In the genomic region with DNA sequence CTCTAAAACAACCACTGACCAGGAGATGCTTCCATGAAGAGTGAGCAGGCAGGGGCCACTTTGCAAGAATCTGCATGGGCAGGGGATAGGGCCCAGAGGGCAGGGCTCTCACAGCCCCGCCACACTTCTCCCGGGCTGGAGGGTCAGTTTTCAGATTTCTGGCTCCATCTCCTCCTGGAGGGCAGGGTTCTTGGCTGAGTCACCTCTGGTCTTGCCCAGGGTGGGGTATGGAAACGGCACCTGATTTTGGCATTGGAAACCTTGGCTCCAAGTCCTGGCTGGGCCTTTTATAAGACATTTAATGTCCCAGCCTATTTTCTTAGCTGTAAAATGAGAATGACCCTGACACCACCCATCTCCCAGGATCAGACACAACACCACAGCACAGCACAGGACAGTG, we compare ENCODE assay signal across 21 cellular contexts.
"Had no signal": no experiment of that assay in that cellular context is flagged by ENCODE, and none has a peak within 500 bp of the region (broad histone marks: within the 10 kb centered on the region; RNA-seq: fewer than 3 reads in every experiment).

No MANE protein-coding gene starts in this region.

- H3K4me3 Mint-ChIP-seq: activated CD4-positive, alpha-beta T cell treated with anti-CD3 and anti-CD28 coated beads, Interleukin-2, amount 10 ng/mL, durations not matched to agents 24 days and 14 days; activated CD8-positive, alpha-beta T cell treated with anti-CD3 and anti-CD28 coated beads, Interleukin-2, amount 10 ng/mL, durations not matched to agents 7 days and 5 days; activated naive CD4-positive, alpha-beta T cell treated with anti-CD3 and anti-CD28 coated beads for 36 hours; activated naive CD8-positive, alpha-beta T cell treated with anti-CD3 and anti-CD28 coated beads, Interleukin-2, amount 50 U/mL, for 24 hours; activated T-cell treated with anti-CD3 and anti-CD28 coated beads, Interleukin-2, amount 50 U/mL, for 4 hours; brain; natural killer cell treated with Interleukin-12 subunit alpha and Interleukin-12 subunit beta and Interleukin-15 and Interleukin-18, amount 100 ng/mL, for 72 hours; stimulated activated naive CD8-positive, alpha-beta T cell treated with anti-CD3 and anti-CD28 coated beads, Interleukin-15, Interleukin-2, amounts not matched to agents 100 ng/mL and 50 ng/mL, for 24 hours; type B pancreatic cell had no signal

- H3K9me3 Mint-ChIP-seq: activated naive CD4-positive, alpha-beta T cell treated with anti-CD3 and anti-CD28 coated beads for 36 hours; activated naive CD8-positive, alpha-beta T cell treated with anti-CD3 and anti-CD28 coated beads, Interleukin-2, amount 50 U/mL, for 24 hours; activated T-cell treated with anti-CD3 and anti-CD28 coated beads, Interleukin-2, amount 50 U/mL, for 4 hours; brain; stimulated activated naive CD8-positive, alpha-beta T cell treated with anti-CD3 and anti-CD28 coated beads, Interleukin-15, Interleukin-2, amounts not matched to agents 100 ng/mL and 50 ng/mL, for 24 hours; type B pancreatic cell had no signal

- H3K9me3 ChIP-seq: gastrocnemius medialis, suprapubic skin had no signal

- H3K36me3 Mint-ChIP-seq: natural killer cell treated with Interleukin-12 subunit alpha and Interleukin-12 subunit beta and Interleukin-15 and Interleukin-18, amount 100 ng/mL, for 72 hours had no signal

- H3K27me3 Mint-ChIP-seq: activated CD4-positive, alpha-beta T cell treated with anti-CD3 and anti-CD28 coated beads, Interleukin-2, amount 10 ng/mL, durations not matched to agents 24 days and 14 days; activated naive CD8-positive, alpha-beta T cell treated with anti-CD3 and anti-CD28 coated beads, Interleukin-2, amount 50 U/mL, for 24 hours; brain; natural killer cell treated with Interleukin-12 subunit alpha and Interleukin-12 subunit beta and Interleukin-15 and Interleukin-18, amount 100 ng/mL, for 72 hours; stimulated activated naive CD8-positive, alpha-beta T cell treated with anti-CD3 and anti-CD28 coated beads, Interleukin-15, Interleukin-2, amounts not matched to agents 100 ng/mL and 50 ng/mL, for 24 hours; type B pancreatic cell had no signal

- H3K27ac ChIP-seq: dorsolateral prefrontal cortex, suprapubic skin had no signal

- H3K4me1 ChIP-seq: suprapubic skin had no signal

- H3K4me3 ChIP-seq: dorsolateral prefrontal cortex, gastrocnemius medialis, suprapubic skin had no signal

- ATAC-seq: activated CD8-positive, alpha-beta T cell treated with anti-CD3 and anti-CD28 coated beads, Interleukin-2, amount 10 ng/mL, durations not matched to agents 7 days and 5 days; natural killer cell treated with Interleukin-12 subunit alpha and Interleukin-12 subunit beta and Interleukin-15 and Interleukin-18, amount 100 ng/mL, for 72 hours had no signal

- H3K4me1 Mint-ChIP-seq: brain had no signal

- H3K27ac Mint-ChIP-seq: activated CD8-positive, alpha-beta T cell treated with anti-CD3 and anti-CD28 coated beads, Interleukin-2, amount 10 ng/mL, durations not matched to agents 7 days and 5 days; activated naive CD4-positive, alpha-beta T cell treated with anti-CD3 and anti-CD28 coated beads for 36 hours; brain; type B pancreatic cell had no signal

- H3K27me3 ChIP-seq: dorsolateral prefrontal cortex, gastrocnemius medialis, suprapubic skin had no signal

- DNase-seq: activated CD4-positive, alpha-beta T cell treated with anti-CD3 and anti-CD28 coated beads, Interleukin-2, amount 10 ng/mL, durations not matched to agents 24 days and 14 days; activated CD4-positive, CD25-positive, alpha-beta regulatory T cell; activated CD8-positive, alpha-beta T cell treated with anti-CD3 and anti-CD28 coated beads, Interleukin-2, amount 10 ng/mL, durations not matched to agents 7 days and 5 days; activated naive CD4-positive, alpha-beta T cell treated with anti-CD3 and anti-CD28 coated beads for 36 hours; activated naive CD8-positive, alpha-beta T cell treated with anti-CD3 and anti-CD28 coated beads, Interleukin-2, amount 50 U/mL, for 24 hours; activated T-cell treated with anti-CD3 and anti-CD28 coated beads, Interleukin-2, amount 50 U/mL, for 4 hours; anterior cingulate cortex; caudate nucleus; dorsolateral prefrontal cortex; head of caudate nucleus; mesendoderm; occipital lobe; retina; T-helper 1 cell; T1000 had no signal
